Comparison of ENCODE assay signal across 24 cellular contexts in genomic region chr5:91229031-91229623, GRCh38.
DNase-seq lines count a peak whose midpoint lies in the region; ATAC-seq, FAIRE-seq and TF ChIP-seq lines count a peak whose summit lies in the region.
"Had no signal": no experiment of that assay in that cellular context is flagged by ENCODE, and none has a peak within 500 bp of the region (broad histone marks: within the 10 kb centered on the region; RNA-seq: fewer than 3 reads in every experiment).

No MANE protein-coding gene starts in this region.

- H3K4me3 Mint-ChIP-seq in MCF 10A (ENCODE audit: unreplicated experiment), result no peak overlapping the region
- H3K4me3 Mint-ChIP-seq: CD8-positive, alpha-beta T cell; H9; IgD-negative memory B cell had no signal

- H3K9me3 ChIP-seq in breast epithelium (no peaks in the 10 kb centered on the region), adipocyte (ENCODE audit: control insufficient read depth, low read length) (no peaks in the 10 kb centered on the region), pancreas (no peaks in the 10 kb centered on the region)

- peak overlapping the region; percentile 85 for H3K27ac Mint-ChIP-seq in MCF 10A (ENCODE audit: low read depth, unreplicated experiment)
- H3K27ac Mint-ChIP-seq: CD8-positive, alpha-beta T cell; H9; IgD-negative memory B cell had no signal

- H3K4me1 ChIP-seq in breast epithelium, result no peaks in the 10 kb centered on the region
- H3K4me1 ChIP-seq in adipocyte (ENCODE audit: control insufficient read depth, insufficient read depth, low read length), result peaks cover 24% of the 10 kb centered on the region
- peaks cover 0 to 13% (median 0%) of the 10 kb centered on the region in 3 donors for H3K4me1 ChIP-seq in pancreas

- H3K36me3 ChIP-seq in breast epithelium (no peaks in the 10 kb centered on the region), adipocyte (ENCODE audit: control insufficient read depth, insufficient read depth, low read length, severe bottlenecking) (no peaks in the 10 kb centered on the region), pancreas (no peaks in the 10 kb centered on the region)

- H3K9ac ChIP-seq in adipocyte (ENCODE audit: low read length), result no peak overlapping the region
- H3K9ac ChIP-seq: BLaER1 treated with 17β-estradiol and CSF1 and Interleukin-3, amounts not matched to agents 10 nM and 100 nM had no signal

- no peaks in the 10 kb centered on the region for H3K36me3 Mint-ChIP-seq in MCF 10A (ENCODE audit: insufficient read depth, unreplicated experiment)
- H3K36me3 Mint-ChIP-seq: CD8-positive, alpha-beta T cell; IgD-negative memory B cell had no signal

- intact Hi-C loops in MCF 10A (cut with micrococcal nuclease) (loop anchor here (1.0 kb wide), 1 partner anchor 83 kb away; no protein-coding TSS in a partner anchor), breast epithelium (cut with DNase I; ENCODE audit: low total_unique reads) (no loop called here), pancreas (cut with DNase I) (loop anchor here in 2 of 3 donors (10.0 kb wide), 2 partner anchors 156 to 166 kb away; partner anchors contain the start of gene ARRDC3 (in 1 of the 2))

- POLR2A ChIA-PET in MCF 10A (lab: Yijun Ruan, JAX), result interaction anchor here (0.9 to 3.7 kb wide), 3 partner anchors 51 to 155 kb away, joined by 3 to 33 read pairs (median 10); partner anchors contain the start of gene ARRDC3

- H3K27ac ChIP-seq in breast epithelium (no peak overlapping the region), epithelial cell of prostate (peak overlapping the region; percentile 64), pancreas (no peak overlapping the region)
- H3K27ac ChIP-seq: BLaER1 treated with 17β-estradiol and CSF1 and Interleukin-3, amounts not matched to agents 10 nM and 100 nM; HL-60; SK-N-MC had no signal

- no peaks in the 10 kb centered on the region for H3K27me3 ChIP-seq in breast epithelium
- H3K27me3 ChIP-seq in adipocyte (replicated peaks; ENCODE audit: control insufficient read depth, insufficient read depth, low read length), result no peaks in the 10 kb centered on the region
- H3K27me3 ChIP-seq in pancreas, result no peaks in the 10 kb centered on the region
- H3K27me3 ChIP-seq: BLaER1 treated with 17β-estradiol and CSF1 and Interleukin-3, amounts not matched to agents 10 nM and 100 nM had no signal

- BruUV-seq in MCF 10A (replicated peaks; lab: Mats Ljungman, UMichigan), result no TSS peak

- no peak overlapping the region for H3K4me3 ChIP-seq in breast epithelium
- H3K4me3 ChIP-seq in adipocyte (ENCODE audit: low read length), result no peak overlapping the region
- no peak overlapping the region for H3K4me3 ChIP-seq in pancreas
- H3K4me3 ChIP-seq: BLaER1 treated with 17β-estradiol and CSF1 and Interleukin-3, amounts not matched to agents 10 nM and 100 nM; SK-N-MC had no signal

- H3K4me1 Mint-ChIP-seq in MCF 10A (ENCODE audit: insufficient read depth, unreplicated experiment), result peaks cover 22% of the 10 kb centered on the region
- H3K4me1 Mint-ChIP-seq: IgD-negative memory B cell had no signal

- CTCF ChIA-PET in MCF 10A (lab: Yijun Ruan, JAX), result interaction anchor here (0.7 to 2.2 kb wide), 3 partner anchors 10 to 191 kb away, joined by 3 to 7 read pairs (median 4); no protein-coding TSS in a partner anchor

- FAIRE-seq in pancreas (lab: Jason Lieb, UNC), result no peak
- FAIRE-seq: A204.1, HTR-8/SVneo had no signal

- no peaks in the 10 kb centered on the region for H3K27me3 Mint-ChIP-seq in MCF 10A (ENCODE audit: insufficient read depth, unreplicated experiment)

- WGBS in pancreas, 2 donors, result 76 to 87% methylated on average over 1 of the region's 1 CpG

- TF ChIP-seq POLR2A in breast epithelium (IDR thresholded peaks at IDR 0.05), result no peak

- TF ChIP-seq CTCF in MCF 10A (IDR thresholded peaks at IDR 0.05; ENCODE audit: unreplicated experiment) (no peak), breast epithelium (IDR thresholded peaks at IDR 0.05) (no peak), pancreas (IDR thresholded peaks at IDR 0.05) (no peak)

- no peaks in the 10 kb centered on the region for H3K9me3 Mint-ChIP-seq in MCF 10A (ENCODE audit: unreplicated experiment)

- ATAC-seq in pancreas, result no peak
- ATAC-seq: CD8-positive, alpha-beta T cell; Panc1 had no signal

- DNase-seq in MCF 10A (ENCODE audit: unreplicated experiment) (peak; percentile 44), breast epithelium (ENCODE audit: low spot score in 2 of 2) (no peak), adipocyte (ENCODE audit: low read depth) (peak; percentile 36), epithelial cell of prostate (ENCODE audit: low read depth, low spot score) (no peak), T1000 (lab: John Stamatoyannopoulos, UW) (no peak), pancreas (no peak), activated gamma-delta T cell treated with Interleukin-2 at 50 U/mL for 16 hours (no peak), KG1 (lab: John Stamatoyannopoulos, UW) (no peak)
- DNase-seq: Calu3; CD8-positive, alpha-beta T cell; H9; NCI-H1092 treated with DMSO at 0.1 percent for 48 hours; NCI-H1694; NCI-H2081 treated with DMSO at 0.1 percent for 48 hours; NCI-H446 treated with DMSO at 0.1 percent for 48 hours; NCI-H69; Right ventricle myocardium superior had no signal

Comparison
In these comparisons a context has a peak if more than half of its experiments do, and no peak if none do; other contexts are left out.
1. DNase-seq: peak in MCF 10A (single experiment) and adipocyte (single experiment); none in breast epithelium (0 of 2), epithelial cell of prostate (single experiment), T1000 (single experiment), pancreas (0 of 6), activated gamma-delta T cell treated with Interleukin-2 at 50 U/mL for 16 hours (single experiment) and KG1 (single experiment).